Comparison of ENCODE assay signal across 9 cellular contexts in the genomic region with DNA sequence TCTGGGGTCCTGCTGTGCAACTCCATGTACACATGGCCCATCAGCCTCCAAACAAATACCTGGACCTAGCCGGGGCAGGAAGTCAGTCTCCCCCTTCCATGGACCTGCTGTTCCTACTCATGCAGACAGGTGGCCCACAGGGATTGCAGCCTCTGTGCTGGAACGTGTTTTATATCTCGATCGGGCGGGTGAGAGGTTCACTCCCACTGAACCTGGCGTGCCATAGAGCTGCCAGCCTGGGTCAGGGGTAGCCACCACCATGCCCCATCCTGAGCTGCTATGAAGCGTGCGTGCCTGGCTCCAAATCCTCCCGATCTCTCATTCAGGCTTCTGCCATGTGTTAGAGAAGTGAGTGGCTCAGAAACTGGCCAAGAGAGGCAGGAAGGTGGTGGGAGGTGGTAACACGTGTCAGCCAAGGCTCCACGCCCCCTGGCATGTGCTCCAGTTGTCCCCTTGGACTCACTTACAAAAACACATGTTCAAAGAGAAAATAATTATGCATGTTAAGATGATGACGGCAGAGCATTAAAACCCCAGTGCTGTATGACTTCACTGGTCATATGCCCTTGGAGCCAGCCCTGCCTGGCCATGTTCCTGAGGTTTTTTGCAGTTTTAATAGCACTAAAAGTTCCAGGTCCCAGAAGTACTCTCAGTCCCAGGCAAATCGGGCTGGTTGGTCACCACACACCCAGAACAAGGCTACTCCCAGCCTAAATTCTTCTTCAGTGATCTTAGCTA. TPM values are rescaled to one million over a fixed set of nuclear protein-coding genes. Genes with fewer than 3 reads are reported as not detected.
DNase-seq lines count a peak whose midpoint lies in the region; ATAC-seq and TF ChIP-seq lines count a peak whose summit lies in the region.
"Had no signal": no experiment of that assay in that cellular context is flagged by ENCODE, and none has a peak within 500 bp of the region (broad histone marks: within the 10 kb centered on the region; RNA-seq: fewer than 3 reads in every experiment).

No MANE protein-coding gene starts in this region.

- no peak overlapping the region for H4K91ac ChIP-seq in mesenchymal stem cell (ENCODE audit: low read length)

- H3K23ac ChIP-seq in mesenchymal stem cell (ENCODE audit: low read length in 2 of 2) = no peak overlapping the region

- no peaks in the 10 kb centered on the region for H3K27me3 Mint-ChIP-seq in activated T-helper 17 cell treated with anti-CD3 and anti-CD28 coated beads, Interleukin-2, amount 50 U/mL, for 72 hours
- H3K27me3 Mint-ChIP-seq: activated B cell treated with CpG ODN at 0.5 μM for 24 hours had no signal

- intact Hi-C loops in dorsolateral prefrontal cortex (cut with DNase I) = loop anchor here in 1 of 2 donors (10.0 kb wide), 1 partner anchor 271 kb away; no protein-coding TSS in a partner anchor

- H2AFZ ChIP-seq in mesenchymal stem cell (ENCODE audit: low read depth, low read length) = no peak overlapping the region

- H3K36me3 ChIP-seq in mesenchymal stem cell (ENCODE audit: control insufficient read depth in 1 of 2, insufficient read depth in 2 of 2, low read depth in 1 of 2, low read length in 2 of 2) = peaks cover 57 to 63% of the 10 kb centered on the region in 2 experiments

- no peak overlapping the region for H2BK12ac ChIP-seq in mesenchymal stem cell (ENCODE audit: low read length in 2 of 2)

- H3K9me3 ChIP-seq in mesenchymal stem cell (ENCODE audit: control insufficient read depth, low read length) = no peaks in the 10 kb centered on the region

- H3K14ac ChIP-seq in mesenchymal stem cell (ENCODE audit: low read length in 2 of 2) = no peak overlapping the region

- no peak overlapping the region for H2BK15ac ChIP-seq in mesenchymal stem cell (ENCODE audit: low read depth, poor library complexity, severe bottlenecking)

- H3K4ac ChIP-seq in mesenchymal stem cell (ENCODE audit: low read depth in 1 of 2, low read length in 2 of 2) = no peak overlapping the region

- 0 out of 2 replicates have a peak, but pooled peaks have one; percentile 19 for TF ChIP-seq RAD21 in Ishikawa (IDR thresholded peaks at IDR 0.05; ENCODE audit: low read depth)

- H3K9me3 Mint-ChIP-seq in activated T-helper 17 cell treated with anti-CD3 and anti-CD28 coated beads, Interleukin-2, amount 50 U/mL, for 72 hours = no peaks in the 10 kb centered on the region
- H3K9me3 Mint-ChIP-seq: activated B cell treated with CpG ODN at 0.5 μM for 24 hours had no signal

- DNase-seq in ACHN (peak; percentile 12), dorsolateral prefrontal cortex (peak in 4 of 10 donors; percentile 23 to 36 (median 32)), mesenchymal stem cell (no peak), SHP77 (lab: John Stamatoyannopoulos, UW) (no peak), globus pallidus (ENCODE audit: low spot score) (no peak)
- DNase-seq: activated B cell treated with CpG ODN at 0.5 μM for 24 hours had no signal

- H3K36me3 Mint-ChIP-seq in activated T-helper 17 cell treated with anti-CD3 and anti-CD28 coated beads, Interleukin-2, amount 50 U/mL, for 72 hours (ENCODE audit: low read depth) = peaks cover 91% of the 10 kb centered on the region

- H3K18ac ChIP-seq in mesenchymal stem cell (ENCODE audit: low read depth in 1 of 2, low read length in 2 of 2) = no peak overlapping the region

- peak overlapping the region in 46 of 59 donors; percentile 7 to 75 (median 50) for H3K27ac ChIP-seq in dorsolateral prefrontal cortex
- no peak overlapping the region for H3K27ac ChIP-seq in mesenchymal stem cell (ENCODE audit: low read length, poor library complexity, severe bottlenecking)

- H2BK120ac ChIP-seq in mesenchymal stem cell (ENCODE audit: low read depth, low read length) = no peak overlapping the region

- peak overlapping the region; percentile 64 for H3K9ac ChIP-seq in mesenchymal stem cell (ENCODE audit: low read length)

- H3K4me2 ChIP-seq in mesenchymal stem cell (ENCODE audit: low read length, poor library complexity, severe bottlenecking) = no peak overlapping the region

- no peak overlapping the region for H2BK5ac ChIP-seq in mesenchymal stem cell (ENCODE audit: low read depth, low read length, poor library complexity, severe bottlenecking)

- peaks cover 20% of the 10 kb centered on the region for H3K4me1 Mint-ChIP-seq in activated T-helper 17 cell treated with anti-CD3 and anti-CD28 coated beads, Interleukin-2, amount 50 U/mL, for 72 hours

- peaks cover 17% of the 10 kb centered on the region for H3K4me1 ChIP-seq in mesenchymal stem cell (ENCODE audit: control insufficient read depth, insufficient read depth, low read depth, low read length)

- TF ChIP-seq EP300 in Ishikawa (IDR thresholded peaks at IDR 0.05; ENCODE audit: borderline replicate concordance) = no peak

- H3K79me1 ChIP-seq in mesenchymal stem cell (replicated peaks; ENCODE audit: low read length, poor library complexity, severe bottlenecking) = peaks cover 31% of the 10 kb centered on the region

- H3K27ac Mint-ChIP-seq in activated T-helper 17 cell treated with anti-CD3 and anti-CD28 coated beads, Interleukin-2, amount 50 U/mL, for 72 hours = no peak overlapping the region
- H3K27ac Mint-ChIP-seq: activated B cell treated with CpG ODN at 0.5 μM for 24 hours had no signal

- WGBS in mesenchymal stem cell = 98% methylated on average over 11 of the region's 13 CpGs

- H3K27me3 ChIP-seq in dorsolateral prefrontal cortex = no peaks in the 10 kb centered on the region
- H3K27me3 ChIP-seq in mesenchymal stem cell (ENCODE audit: control insufficient read depth in 1 of 2, insufficient read depth in 1 of 2, low read length in 2 of 2) = no peaks in the 10 kb centered on the region

- no peak overlapping the region for H2AK5ac ChIP-seq in mesenchymal stem cell (ENCODE audit: low read length, severe bottlenecking)

- H4K8ac ChIP-seq in mesenchymal stem cell (ENCODE audit: low read length) = no peak overlapping the region

- in situ Hi-C loops in ACHN (cut with HindIII; ENCODE audit: low pct_ligation_motif_present, low pct_unique_long_range_greater_than_20kb, low sequenced_read_pairs) = no loop called here

- H3K4me3 ChIP-seq in dorsolateral prefrontal cortex (no peak overlapping the region), mesenchymal stem cell (ENCODE audit: insufficient read depth in 1 of 2, low read depth in 1 of 2, low read length in 2 of 2) (no peak overlapping the region)

- no peak for ATAC-seq in HG03039 (IDR thresholded peaks at IDR 0.05; ENCODE audit: unreplicated experiment)
- ATAC-seq in activated T-helper 17 cell treated with anti-CD3 and anti-CD28 coated beads, Interleukin-2, amount 50 U/mL, for 72 hours (replicated peaks) = no peak

- peak in 53 of 56 donors; percentile 14 to 63 (median 48) for TF ChIP-seq CTCF in dorsolateral prefrontal cortex (IDR thresholded peaks at IDR 0.05 in 54 of 56, conservative IDR thresholded peaks at IDR 0.05 in 2 of 56; ENCODE audit: low read depth in 1 of 56, partially characterized antibody in 56 of 56)

- H3K4me3 Mint-ChIP-seq in activated T-helper 17 cell treated with anti-CD3 and anti-CD28 coated beads, Interleukin-2, amount 50 U/mL, for 72 hours = no peak overlapping the region
- H3K4me3 Mint-ChIP-seq: activated B cell treated with CpG ODN at 0.5 μM for 24 hours had no signal

TF ChIP-seq in Ishikawa, 13 proteins besides CTCF, POLR2A, EP300 and RAD21:
- TF ChIP-seq TEAD4 (IDR thresholded peaks at IDR 0.05) (no peak), YY1 (IDR thresholded peaks at IDR 0.05; ENCODE audit: low read depth) (no peak), TAF1 (IDR thresholded peaks at IDR 0.05; ENCODE audit: low read depth) (no peak), EGR1 (IDR thresholded peaks at IDR 0.05) (no peak)

RNA-seq across cellular contexts. Expression of a gene that starts 30.6 kb away (rescaled TPM):
- total RNA-seq in dorsolateral prefrontal cortex = 100 to 1,000 TPM in 19 of 120 experiments, 10 to 100 TPM in 101; 37.9 to 182 (median 75.8) TPM
- 28.4 TPM for polyA plus RNA-seq in mesenchymal stem cell (2013, experiment 1 of 2)
- polyA plus RNA-seq in mesenchymal stem cell (2013, experiment 2 of 2) = 29.4 TPM
- 100 to 1,000 TPM; 306 to 503 TPM for total RNA-seq in activated T-helper 17 cell treated with anti-CD3 and anti-CD28 coated beads, Interleukin-2, amount 50 U/mL, for 72 hours

RNA-seq across cellular contexts. Expression of a gene that starts 41.5 kb away (rescaled TPM):
- 100 to 1,000 TPM; 221 to 556 (median 377) TPM for total RNA-seq in dorsolateral prefrontal cortex
- 560 TPM for polyA plus RNA-seq in mesenchymal stem cell (2013, experiment 1 of 2)
- 524 TPM for polyA plus RNA-seq in mesenchymal stem cell (2013, experiment 2 of 2)
- 100 to 1,000 TPM; 242 to 244 TPM for total RNA-seq in activated T-helper 17 cell treated with anti-CD3 and anti-CD28 coated beads, Interleukin-2, amount 50 U/mL, for 72 hours
